Comparison of ENCODE assay signal across 8 cellular contexts in the genomic region with DNA sequence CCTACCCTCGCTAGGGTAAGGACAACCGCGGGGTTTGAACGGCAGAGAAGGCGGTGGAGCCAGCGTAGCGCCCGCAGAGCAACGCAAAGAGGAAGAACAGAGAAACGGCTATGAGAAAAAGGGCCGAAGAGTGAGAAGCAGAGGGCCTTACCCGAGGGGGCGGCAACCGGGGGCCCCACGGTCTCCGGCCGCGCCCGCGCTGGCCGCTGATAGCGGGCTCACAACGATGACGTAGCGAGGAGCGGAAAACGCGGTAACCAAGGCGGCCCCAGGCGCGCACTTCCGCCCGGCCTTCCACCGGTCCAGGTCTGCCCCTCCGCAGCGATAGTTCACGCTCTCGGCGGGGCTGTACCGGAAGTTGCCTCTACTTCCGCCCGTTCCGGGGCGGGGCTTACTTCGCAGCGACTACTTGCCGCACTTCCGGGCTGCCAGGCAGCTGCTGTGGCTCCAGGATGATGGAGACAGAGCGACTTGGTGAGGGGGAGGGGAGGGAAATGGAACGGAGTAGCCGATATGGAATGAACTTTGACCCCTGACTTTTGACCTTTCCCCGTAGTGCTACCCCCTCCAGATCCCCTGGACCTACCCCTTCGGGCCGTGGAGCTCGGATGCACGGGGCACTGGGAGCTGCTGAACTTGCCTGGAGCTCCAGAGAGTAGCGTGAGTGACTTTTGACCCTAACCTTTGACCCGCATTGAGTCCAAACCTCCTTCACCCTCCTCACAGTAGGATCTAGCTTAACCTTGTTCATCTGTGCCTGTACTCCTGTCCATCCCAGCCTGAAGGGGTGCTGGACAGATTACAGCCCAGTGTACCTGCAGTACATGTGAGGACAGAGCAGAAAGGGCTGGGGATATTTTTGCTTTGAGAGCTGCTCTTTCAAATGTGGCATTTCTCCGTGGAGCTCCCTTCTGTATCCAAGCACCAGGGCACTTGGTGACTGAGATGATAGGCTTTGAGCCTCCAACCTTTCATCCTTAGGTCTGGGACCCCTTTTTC. TPM values are rescaled to one million over a fixed set of nuclear protein-coding genes. Genes with fewer than 3 reads are reported as not detected.
DNase-seq lines count a peak whose midpoint lies in the region; ATAC-seq, FAIRE-seq and TF ChIP-seq lines count a peak whose summit lies in the region.

A gene with protein sequence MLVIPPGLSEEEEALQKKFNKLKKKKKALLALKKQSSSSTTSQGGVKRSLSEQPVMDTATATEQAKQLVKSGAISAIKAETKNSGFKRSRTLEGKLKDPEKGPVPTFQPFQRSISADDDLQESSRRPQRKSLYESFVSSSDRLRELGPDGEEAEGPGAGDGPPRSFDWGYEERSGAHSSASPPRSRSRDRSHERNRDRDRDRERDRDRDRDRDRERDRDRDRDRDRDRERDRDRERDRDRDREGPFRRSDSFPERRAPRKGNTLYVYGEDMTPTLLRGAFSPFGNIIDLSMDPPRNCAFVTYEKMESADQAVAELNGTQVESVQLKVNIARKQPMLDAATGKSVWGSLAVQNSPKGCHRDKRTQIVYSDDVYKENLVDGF (minus strand): TSS at position 231 of the 999 bp plus-strand sequence. CDS start 525 bp downstream, outside the sequence.
A gene (plus strand): TSS at position 435 of the 999 bp plus-strand sequence. CDS start 18 bp downstream, at position 453.

- H3K4me1 ChIP-seq in Loucy (ENCODE audit: insufficient read depth, low read length, poor library complexity, severe bottlenecking): peaks cover 28% of the 10 kb centered on the region

- H3K9ac ChIP-seq in Loucy (ENCODE audit: low read depth, low read length, poor library complexity, severe bottlenecking): peak within 1 kb of the TSS; percentile 95

- no peaks in the 10 kb centered on the region for H3K9me3 Mint-ChIP-seq in natural killer cell treated with Interleukin-12 subunit alpha and Interleukin-12 subunit beta and Interleukin-15 and Interleukin-18, amount 100 ng/mL, for 72 hours

- TF ChIP-seq CTCF in Loucy (conservative IDR thresholded peaks at IDR 0.05; ENCODE audit: low read length): no peak

- H3F3A ChIP-seq in Loucy (ENCODE audit: low read depth): no peaks in the 10 kb centered on the region

- TF ChIP-seq POLR2A in H54 (IDR thresholded peaks at IDR 0.05; ENCODE audit: low read depth, low read length): peak; percentile 51; the same call in 1 of the 2 replicates
- peak; percentile 86 for TF ChIP-seq POLR2A in Raji (IDR thresholded peaks at IDR 0.05; ENCODE audit: insufficient read depth, low read depth, low read length)

- no peaks in the 10 kb centered on the region for H3K27me3 Mint-ChIP-seq in natural killer cell treated with Interleukin-12 subunit alpha and Interleukin-12 subunit beta and Interleukin-15 and Interleukin-18, amount 100 ng/mL, for 72 hours

- DNase-seq in EL (peak; percentile 99), H54 (ENCODE audit: insufficient read length, low spot score) (peak; percentile 98), fibroblast of peridontal ligament (ENCODE audit: extremely low read depth) (peak; percentile 95)
- peak; percentile 98 for DNase-seq in activated T-helper 9 cell treated with anti-CD3 and anti-CD28 coated beads, Interleukin-2, amount 50 U/mL, for 16 hours (ENCODE audit: low read depth)
- DNase-seq in natural killer cell treated with Interleukin-12 subunit alpha and Interleukin-12 subunit beta and Interleukin-15 and Interleukin-18, amount 100 ng/mL, for 72 hours (ENCODE audit: low spot score): peak; percentile 99
- DNase-seq in stimulated activated naive CD8-positive, alpha-beta T cell treated with anti-CD3 and anti-CD28 coated beads, Interleukin-15, Interleukin-2, amounts not matched to agents 100 U/mL and 50 U/mL, for 24 hours: peak; percentile 99

- peak; percentile 99 to 100 for ATAC-seq in natural killer cell treated with Interleukin-12 subunit alpha and Interleukin-12 subunit beta and Interleukin-15 and Interleukin-18, amount 100 ng/mL, for 72 hours
- peak; percentile 100 for ATAC-seq in stimulated activated naive CD8-positive, alpha-beta T cell treated with anti-CD3 and anti-CD28 coated beads, Interleukin-15, Interleukin-2, amounts not matched to agents 100 U/mL and 50 U/mL, for 24 hours

- peaks cover 13% of the 10 kb centered on the region for H3K36me3 Mint-ChIP-seq in natural killer cell treated with Interleukin-12 subunit alpha and Interleukin-12 subunit beta and Interleukin-15 and Interleukin-18, amount 100 ng/mL, for 72 hours

- H2AFZ ChIP-seq in Loucy (ENCODE audit: low read length): peak within 1 kb of the TSS; percentile 91

- H3K27ac Mint-ChIP-seq in natural killer cell treated with Interleukin-12 subunit alpha and Interleukin-12 subunit beta and Interleukin-15 and Interleukin-18, amount 100 ng/mL, for 72 hours: peak within 1 kb of the TSS; percentile 91 to 93

- peaks cover 45 to 49% of the 10 kb centered on the region in 2 donors for H3K4me1 Mint-ChIP-seq in natural killer cell treated with Interleukin-12 subunit alpha and Interleukin-12 subunit beta and Interleukin-15 and Interleukin-18, amount 100 ng/mL, for 72 hours (ENCODE audit: low read depth in 2 of 2)

- peak within 1 kb of the TSS; percentile 95 for H3K4me3 ChIP-seq in Loucy (ENCODE audit: low read length, poor library complexity, severe bottlenecking)

- H3K4me2 ChIP-seq in Loucy (ENCODE audit: low read depth, low read length, poor library complexity, severe bottlenecking): peak within 1 kb of the TSS; percentile 94

- no peaks in the 10 kb centered on the region for H3K27me3 ChIP-seq in Loucy (ENCODE audit: insufficient read depth, low read length, poor library complexity, severe bottlenecking)

- H3K9me3 ChIP-seq in Loucy (ENCODE audit: insufficient read depth, low read depth, low read length): no peaks in the 10 kb centered on the region

- no peaks in the 10 kb centered on the region for H4K20me1 ChIP-seq in Loucy (ENCODE audit: insufficient read depth, low read length, poor library complexity, severe bottlenecking)

- H3K4me3 Mint-ChIP-seq in natural killer cell treated with Interleukin-12 subunit alpha and Interleukin-12 subunit beta and Interleukin-15 and Interleukin-18, amount 100 ng/mL, for 72 hours: peak within 1 kb of the TSS; percentile 100

- H3K79me2 ChIP-seq in Loucy (ENCODE audit: insufficient read depth, low read length): peaks cover 39% of the 10 kb centered on the region

- no peaks in the 10 kb centered on the region for H3K9me2 ChIP-seq in Loucy (replicated peaks; ENCODE audit: low read depth, low read length)

- peaks cover 23% of the 10 kb centered on the region; the same call in 1 of the 2 replicates for H3K36me3 ChIP-seq in Loucy (ENCODE audit: insufficient read depth, low read length)

- FAIRE-seq in H54 (lab: Jason Lieb, UNC): peak; percentile 78

RNA-seq across cellular contexts. Expression of the first gene that starts in this region (rescaled TPM):
- 10 to 100 TPM; 61.5 to 78.0 TPM for total RNA-seq in natural killer cell treated with Interleukin-12 subunit alpha and Interleukin-12 subunit beta and Interleukin-15 and Interleukin-18, amount 100 ng/mL, for 72 hours

RNA-seq across cellular contexts. Expression of the second gene that starts in this region (rescaled TPM):
- total RNA-seq in natural killer cell treated with Interleukin-12 subunit alpha and Interleukin-12 subunit beta and Interleukin-15 and Interleukin-18, amount 100 ng/mL, for 72 hours: 100 to 1,000 TPM; 103 to 164 TPM

Comparison
In these comparisons a context has a peak if more than half of its experiments do, and no peak if none do; other contexts are left out.
1. Peak in every context shown above with its lines: DNase-seq, ATAC-seq and H3K4me3 ChIP-seq.